Comparison of ENCODE assay signal across 17 cellular contexts in the genomic region with DNA sequence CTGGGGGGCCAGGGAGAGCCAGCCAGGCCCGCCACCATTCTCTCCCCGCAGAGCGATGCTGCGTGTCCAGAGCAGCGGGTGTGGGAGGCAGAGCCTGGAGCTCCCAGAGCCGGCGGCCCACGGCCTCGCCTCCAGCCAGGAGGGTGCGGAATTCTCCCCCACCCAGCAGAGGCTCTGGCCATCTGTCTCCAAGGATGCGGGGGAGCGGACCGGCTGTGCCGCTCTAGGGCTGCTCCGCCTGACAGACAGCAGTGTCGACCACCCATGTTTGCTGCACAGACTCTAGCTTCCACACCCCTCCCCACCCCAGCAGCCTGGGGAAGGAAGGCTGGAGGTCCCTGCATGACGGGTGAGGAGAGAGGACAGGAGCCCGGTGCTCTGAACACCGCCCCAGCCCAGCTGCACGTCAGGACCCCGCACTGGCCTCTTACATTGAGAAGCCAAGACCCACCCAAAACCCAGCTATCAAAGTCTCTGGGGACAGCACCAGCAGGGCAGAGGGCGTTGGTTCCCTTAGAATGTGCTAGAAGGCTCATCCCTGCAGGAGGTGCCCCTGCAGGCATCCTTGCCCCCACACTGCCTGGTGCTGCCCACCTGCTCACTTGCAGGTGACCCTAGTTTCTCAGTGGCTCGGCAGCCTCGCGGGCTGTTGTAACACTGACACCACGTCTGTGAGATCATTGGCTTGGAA. TPM values are rescaled to one million over a fixed set of nuclear protein-coding genes. Genes with fewer than 3 reads are reported as not detected.
DNase-seq lines count a peak whose midpoint lies in the region; TF ChIP-seq lines count a peak whose summit lies in the region.
"Had no signal": no experiment of that assay in that cellular context is flagged by ENCODE, and none has a peak within 500 bp of the region (broad histone marks: within the 10 kb centered on the region; RNA-seq: fewer than 3 reads in every experiment).

No MANE protein-coding gene starts in this region.

- no peak for TF ChIP-seq CTCF in chondrocyte (IDR thresholded peaks at IDR 0.05)

- H3K36me3 Mint-ChIP-seq in chondrocyte (ENCODE audit: low read depth) = no peaks in the 10 kb centered on the region
- H3K36me3 Mint-ChIP-seq in activated T-helper 2 cell treated with anti-CD3 and anti-CD28 coated beads, Interferon-gamma antibody, Interleukin-2, Interleukin-4, amounts not matched to agents 10 μg/mL and 5 μg/mL and 100 μg/mL, durations not matched to agents 14 hours and 24 hours and 36 hours (ENCODE audit: low read depth) = no peaks in the 10 kb centered on the region

- H3K27me3 ChIP-seq in neuronal stem cell (ENCODE audit: control insufficient read depth in 3 of 3, insufficient read depth in 3 of 3, low read depth in 1 of 3, low read length in 3 of 3) = peaks cover 0 to 4% (median 0%) of the 10 kb centered on the region in 3 experiments

- peak overlapping the region; percentile 91 for H2AK5ac ChIP-seq in neuronal stem cell (ENCODE audit: low read depth, low read length)

- DNase-seq in NCI-H1694 treated with DMSO at 0.1 percent for 48 hours (lab: John Stamatoyannopoulos, UW) (peak; percentile 7), NCI-H1694 (lab: John Stamatoyannopoulos, UW) (no peak), chondrocyte (ENCODE audit: low spot score) (peak; percentile 87), neuronal stem cell (ENCODE audit: low spot score) (no peak), iPS-NIHi7 (ENCODE audit: extremely low spot score) (no peak), iPS-NIHi11 (ENCODE audit: low spot score) (no peak), HT-29 (ENCODE audit: low spot score) (no peak)
- no peak for DNase-seq in activated T-helper 2 cell treated with anti-CD3 and anti-CD28 coated beads, Interferon-gamma antibody, Interleukin-2, Interleukin-4, amounts not matched to agents 10 μg/mL and 5 μg/mL and 100 μg/mL, durations not matched to agents 14 hours and 24 hours and 36 hours (ENCODE audit: low spot score)
- DNase-seq: 8988T, H9, Karpas-422, MM.1S, NCI-H1105 treated with DMSO at 0.1 percent for 48 hours, NCI-H2029, NCI-H526, SK-N-SH had no signal

- peak overlapping the region; percentile 32 for H4K91ac ChIP-seq in neuronal stem cell (ENCODE audit: low read depth, low read length, poor library complexity)

- H3K36me3 ChIP-seq in neuronal stem cell (replicated peaks in 1 of 2; ENCODE audit: control insufficient read depth in 2 of 2, insufficient read depth in 2 of 2, low read length in 2 of 2) = no peaks in the 10 kb centered on the region

- no peaks in the 10 kb centered on the region for H3K4me1 Mint-ChIP-seq in chondrocyte (ENCODE audit: low read depth)
- H3K4me1 Mint-ChIP-seq in activated T-helper 2 cell treated with anti-CD3 and anti-CD28 coated beads, Interferon-gamma antibody, Interleukin-2, Interleukin-4, amounts not matched to agents 10 μg/mL and 5 μg/mL and 100 μg/mL, durations not matched to agents 14 hours and 24 hours and 36 hours (ENCODE audit: low read depth) = no peaks in the 10 kb centered on the region

- H3K27me3 Mint-ChIP-seq in chondrocyte (ENCODE audit: low read depth) = peaks cover 26% of the 10 kb centered on the region
- no peaks in the 10 kb centered on the region for H3K27me3 Mint-ChIP-seq in activated T-helper 2 cell treated with anti-CD3 and anti-CD28 coated beads, Interferon-gamma antibody, Interleukin-2, Interleukin-4, amounts not matched to agents 10 μg/mL and 5 μg/mL and 100 μg/mL, durations not matched to agents 14 hours and 24 hours and 36 hours (ENCODE audit: low read depth)

- peak overlapping the region; percentile 40 for H2BK5ac ChIP-seq in neuronal stem cell (ENCODE audit: low read length)

- peak overlapping the region; percentile 91 for H3K18ac ChIP-seq in neuronal stem cell (ENCODE audit: low read length)

- H3K23ac ChIP-seq in neuronal stem cell (ENCODE audit: low read depth, low read length, poor library complexity) = no peak overlapping the region

- no peaks in the 10 kb centered on the region for H3K79me1 ChIP-seq in neuronal stem cell (ENCODE audit: low read depth, low read length)

- no peak overlapping the region for H3K4me2 ChIP-seq in neuronal stem cell (ENCODE audit: insufficient read depth, low read length, poor library complexity, severe bottlenecking)
- H3K4me2 ChIP-seq: SK-N-SH had no signal

- no CpG with 5 or more reads among the region's 26 CpGs for WGBS in neuronal stem cell (ENCODE audit: extremely low coverage in 2 of 2, insufficient read length in 2 of 2, insufficient replicate concordance in 1 of 2), 2 donors

- H3K4me3 ChIP-seq in neuronal stem cell (ENCODE audit: low read length in 2 of 2) = no peak overlapping the region

- no peak overlapping the region for H3K27ac Mint-ChIP-seq in chondrocyte (ENCODE audit: unreplicated experiment)
- H3K27ac Mint-ChIP-seq in activated T-helper 2 cell treated with anti-CD3 and anti-CD28 coated beads, Interferon-gamma antibody, Interleukin-2, Interleukin-4, amounts not matched to agents 10 μg/mL and 5 μg/mL and 100 μg/mL, durations not matched to agents 14 hours and 24 hours and 36 hours = no peak overlapping the region

- H3K9me3 ChIP-seq in neuronal stem cell (replicated peaks in 1 of 2; ENCODE audit: control insufficient read depth in 2 of 2, insufficient read depth in 1 of 2, low read depth in 1 of 2, low read length in 2 of 2) = no peaks in the 10 kb centered on the region
- H3K9me3 ChIP-seq: SK-N-SH had no signal

- no peak overlapping the region for H2AFZ ChIP-seq in neuronal stem cell (ENCODE audit: low read length)

- H4K8ac ChIP-seq in neuronal stem cell (ENCODE audit: low read depth, low read length) = no peak overlapping the region

- no peak overlapping the region for H3K4ac ChIP-seq in neuronal stem cell (ENCODE audit: low read length)

- intact Hi-C loops in activated T-helper 2 cell treated with anti-CD3 and anti-CD28 coated beads, Interferon-gamma antibody, Interleukin-2, Interleukin-4, amounts not matched to agents 10 μg/mL and 5 μg/mL and 100 μg/mL, durations not matched to agents 14 hours and 24 hours and 36 hours (cut with micrococcal nuclease) = no loop called here

- peak overlapping the region; percentile 55 for H2BK120ac ChIP-seq in neuronal stem cell (ENCODE audit: low read depth, low read length)

- no peak overlapping the region for H3K4me3 Mint-ChIP-seq in chondrocyte (ENCODE audit: unreplicated experiment)
- no peak overlapping the region for H3K4me3 Mint-ChIP-seq in activated T-helper 2 cell treated with anti-CD3 and anti-CD28 coated beads, Interferon-gamma antibody, Interleukin-2, Interleukin-4, amounts not matched to agents 10 μg/mL and 5 μg/mL and 100 μg/mL, durations not matched to agents 14 hours and 24 hours and 36 hours (ENCODE audit: low read depth)
- H3K4me3 Mint-ChIP-seq: H9 had no signal

- H3K9me3 Mint-ChIP-seq in chondrocyte (ENCODE audit: low read depth) = peaks cover 5% of the 10 kb centered on the region
- H3K9me3 Mint-ChIP-seq in activated T-helper 2 cell treated with anti-CD3 and anti-CD28 coated beads, Interferon-gamma antibody, Interleukin-2, Interleukin-4, amounts not matched to agents 10 μg/mL and 5 μg/mL and 100 μg/mL, durations not matched to agents 14 hours and 24 hours and 36 hours = no peaks in the 10 kb centered on the region

- peak overlapping the region; percentile 82 for H3K9ac ChIP-seq in neuronal stem cell (ENCODE audit: low read depth, low read length, poor library complexity)
- H3K9ac ChIP-seq: SK-N-SH had no signal

- H2BK15ac ChIP-seq in neuronal stem cell (ENCODE audit: low read length) = peak overlapping the region; percentile 72

- no peak overlapping the region for H2BK12ac ChIP-seq in neuronal stem cell (ENCODE audit: low read length)

- peak overlapping the region; percentile 60 for H3K14ac ChIP-seq in neuronal stem cell (ENCODE audit: low read length)

- peaks cover 0 to 17% of the 10 kb centered on the region in 2 donors for H3K4me1 ChIP-seq in neuronal stem cell (ENCODE audit: control insufficient read depth in 2 of 2, insufficient read depth in 1 of 2, low read depth in 1 of 2, low read length in 2 of 2)

- no peak overlapping the region for H3K27ac ChIP-seq in neuronal stem cell (replicated peaks; ENCODE audit: low read length)
- H3K27ac ChIP-seq: C4-2B had no signal

RNA-seq across cellular contexts. Expression of gene FCN1, which starts 29.7 kb away (rescaled TPM):
- not detected in 3 replicates for total RNA-seq in chondrocyte
- polyA plus RNA-seq in neuronal stem cell (2013, experiment 1 of 2) = not detected
- polyA plus RNA-seq in neuronal stem cell (2013, experiment 2 of 2) = not detected
- total RNA-seq in activated T-helper 2 cell treated with anti-CD3 and anti-CD28 coated beads, Interferon-gamma antibody, Interleukin-2, Interleukin-4, amounts not matched to agents 10 μg/mL and 5 μg/mL and 100 μg/mL, durations not matched to agents 14 hours and 24 hours and 36 hours = not detected in 2 replicates
- not detected in 2 replicates for total RNA-seq in HT-29 (2014; rRNA removed; shearing (Covaris generic))
- total RNA-seq: H9 had no signal
- polyA plus RNA-seq: SK-N-SH had no signal

Comparison
In these comparisons a context has a peak if more than half of its experiments do, and no peak if none do; other contexts are left out.
1. DNase-seq: peak in NCI-H1694 treated with DMSO at 0.1 percent for 48 hours (single experiment) and chondrocyte (single experiment); none in NCI-H1694 (single experiment), neuronal stem cell (single experiment), activated T-helper 2 cell treated with anti-CD3 and anti-CD28 coated beads, Interferon-gamma antibody, Interleukin-2, Interleukin-4, amounts not matched to agents 10 μg/mL and 5 μg/mL and 100 μg/mL, durations not matched to agents 14 hours and 24 hours and 36 hours (single experiment), iPS-NIHi7 (single experiment), iPS-NIHi11 (single experiment) and HT-29 (single experiment).